In genomic region chr12:26749781-26750180, GRCh38 we compare ENCODE assay signal across 9 cellular contexts.
A peak's percentile ranks its signal among the peaks of the same experiment; 100 is the strongest.
DNase-seq lines count a peak whose midpoint lies in the region; ATAC-seq and TF ChIP-seq lines count a peak whose summit lies in the region.
"Had no signal": no experiment of that assay in that cellular context is flagged by ENCODE, and none has a peak within 500 bp of the region (broad histone marks: within the 10 kb centered on the region; RNA-seq: fewer than 3 reads in every experiment).

No MANE protein-coding gene starts in this region.

- peak overlapping the region; percentile 63 for H3K27ac Mint-ChIP-seq in activated naive CD4-positive, alpha-beta T cell treated with anti-CD3 and anti-CD28 coated beads, Interleukin-2, amount 50 U/mL, for 24 hours
- peak overlapping the region; percentile 71 for H3K27ac Mint-ChIP-seq in stimulated activated memory B cell treated with anti-CD40 and anti-IgM and Interleukin-4, amounts not matched to agents 10 μg/mL and 1 μg/mL and 100 μg/mL, for 72 hours
- H3K27ac Mint-ChIP-seq in GM23338 = no peak overlapping the region

- 0 out of 2 replicates have a peak, but pooled peaks cover 6% of the 10 kb centered on the region for H3K9me2 ChIP-seq in GM23338 (ENCODE audit: insufficient read depth)

- H3K79me2 ChIP-seq in GM23338 (replicated peaks; ENCODE audit: insufficient read depth) = peaks cover 39% of the 10 kb centered on the region

- no peak for DNase-seq in activated naive CD4-positive, alpha-beta T cell (lab: John Stamatoyannopoulos, UW)
- DNase-seq in NCI-H1417 treated with DMSO at 0.1 percent for 48 hours (lab: John Stamatoyannopoulos, UW) (no peak), GM23338 (ENCODE audit: low spot score) (no peak), NCI-H1092 treated with DMSO at 0.1 percent for 48 hours (lab: John Stamatoyannopoulos, UW) (no peak)
- DNase-seq: C1 segment of cervical spinal cord had no signal

- TF ChIP-seq CTCF in GM23338 (conservative IDR thresholded peaks at IDR 0.05; ENCODE audit: low read depth in 2 of 2) = no peak

- no peaks in the 10 kb centered on the region for H3K27me3 Mint-ChIP-seq in activated naive CD4-positive, alpha-beta T cell treated with anti-CD3 and anti-CD28 coated beads, Interleukin-2, amount 50 U/mL, for 24 hours
- H3K27me3 Mint-ChIP-seq in stimulated activated memory B cell treated with anti-CD40 and anti-IgM and Interleukin-4, amounts not matched to agents 10 μg/mL and 1 μg/mL and 100 μg/mL, for 72 hours = no peaks in the 10 kb centered on the region
- H3K27me3 Mint-ChIP-seq in GM23338 (ENCODE audit: insufficient read depth, low read depth, poor library complexity) = peaks cover 7% of the 10 kb centered on the region

- H3K4me1 Mint-ChIP-seq in activated naive CD4-positive, alpha-beta T cell treated with anti-CD3 and anti-CD28 coated beads, Interleukin-2, amount 50 U/mL, for 24 hours = peaks cover 66% of the 10 kb centered on the region
- peaks cover 62% of the 10 kb centered on the region for H3K4me1 Mint-ChIP-seq in stimulated activated memory B cell treated with anti-CD40 and anti-IgM and Interleukin-4, amounts not matched to agents 10 μg/mL and 1 μg/mL and 100 μg/mL, for 72 hours
- H3K4me1 Mint-ChIP-seq in GM23338 = peaks cover 26% of the 10 kb centered on the region

- H3K4me2 ChIP-seq in GM23338 = no peak overlapping the region

- H2AFZ ChIP-seq in GM23338 = no peak overlapping the region

- H3F3A ChIP-seq in GM23338 (replicated peaks; ENCODE audit: low read depth) = no peaks in the 10 kb centered on the region

- H3K4me3 Mint-ChIP-seq in activated naive CD4-positive, alpha-beta T cell treated with anti-CD3 and anti-CD28 coated beads, Interleukin-2, amount 50 U/mL, for 24 hours = no peak overlapping the region
- H3K4me3 Mint-ChIP-seq in stimulated activated memory B cell treated with anti-CD40 and anti-IgM and Interleukin-4, amounts not matched to agents 10 μg/mL and 1 μg/mL and 100 μg/mL, for 72 hours = no peak overlapping the region
- no peak overlapping the region for H3K4me3 Mint-ChIP-seq in GM23338

- peaks cover 28% of the 10 kb centered on the region for H3K4me1 ChIP-seq in GM23338 (ENCODE audit: insufficient read depth)

- H3K36me3 Mint-ChIP-seq in activated naive CD4-positive, alpha-beta T cell treated with anti-CD3 and anti-CD28 coated beads, Interleukin-2, amount 50 U/mL, for 24 hours = peaks cover 11% of the 10 kb centered on the region
- H3K36me3 Mint-ChIP-seq in stimulated activated memory B cell treated with anti-CD40 and anti-IgM and Interleukin-4, amounts not matched to agents 10 μg/mL and 1 μg/mL and 100 μg/mL, for 72 hours = peaks cover 20% of the 10 kb centered on the region
- peaks cover 30% of the 10 kb centered on the region for H3K36me3 Mint-ChIP-seq in GM23338 (ENCODE audit: low read depth)

- H3K27me3 ChIP-seq in GM23338 (ENCODE audit: insufficient read depth) = no peaks in the 10 kb centered on the region

- no peak overlapping the region for H3K27ac ChIP-seq in GM23338 (ENCODE audit: low read depth)

- H3K9me3 Mint-ChIP-seq in activated naive CD4-positive, alpha-beta T cell treated with anti-CD3 and anti-CD28 coated beads, Interleukin-2, amount 50 U/mL, for 24 hours = peaks cover 6% of the 10 kb centered on the region
- H3K9me3 Mint-ChIP-seq in stimulated activated memory B cell treated with anti-CD40 and anti-IgM and Interleukin-4, amounts not matched to agents 10 μg/mL and 1 μg/mL and 100 μg/mL, for 72 hours = no peaks in the 10 kb centered on the region
- peaks cover 11% of the 10 kb centered on the region for H3K9me3 Mint-ChIP-seq in GM23338

- peaks cover 7% of the 10 kb centered on the region; the same call in 1 of the 2 replicates for H4K20me1 ChIP-seq in GM23338 (replicated peaks; ENCODE audit: insufficient read depth)

- no peaks in the 10 kb centered on the region for H3K36me3 ChIP-seq in GM23338 (ENCODE audit: insufficient read depth)

- no peak overlapping the region for H3K4me3 ChIP-seq in GM23338

- ATAC-seq in HG02610 (IDR thresholded peaks at IDR 0.05; ENCODE audit: unreplicated experiment) = peak; percentile 69
- peak; percentile 57 for ATAC-seq in HG03575 (IDR thresholded peaks at IDR 0.05; ENCODE audit: extremely low read depth, insufficient number of reproducible peaks, low FRiP score, unreplicated experiment)
- peak; percentile 89 for ATAC-seq in stimulated activated memory B cell treated with anti-CD40 and anti-IgM and Interleukin-4, amounts not matched to agents 10 μg/mL and 1 μg/mL and 100 μg/mL, for 72 hours
- no peak for ATAC-seq in GM23338

TF ChIP-seq in GM23338, 12 proteins besides CTCF, POLR2A, EP300 and RAD21 (continues in another document):
- TF ChIP-seq CREB1 (CRISPR knock-in tag; IDR thresholded peaks at IDR 0.05; ENCODE audit: low read depth) = no peak
- TF ChIP-seq NANOG (IDR thresholded peaks at IDR 0.05; ENCODE audit: borderline replicate concordance) = no peak
- TF ChIP-seq ETS1 (IDR thresholded peaks at IDR 0.05) = no peak
- no peak for TF ChIP-seq STAT1 (IDR thresholded peaks at IDR 0.05; ENCODE audit: unreplicated experiment)
- no peak for TF ChIP-seq POLR2AphosphoS5 (IDR thresholded peaks at IDR 0.05; ENCODE audit: low read depth)
- no peak for TF ChIP-seq ZNF462 (CRISPR knock-in tag; IDR thresholded peaks at IDR 0.05)
- TF ChIP-seq ZNF331 (CRISPR knock-in tag; IDR thresholded peaks at IDR 0.05; ENCODE audit: low read depth) = no peak
- no peak for TF ChIP-seq ZNF114 (CRISPR knock-in tag; IDR thresholded peaks at IDR 0.05)
- TF ChIP-seq JUNB (IDR thresholded peaks at IDR 0.05; ENCODE audit: unreplicated experiment) = no peak
- no peak for TF ChIP-seq EZH2phosphoT487 (IDR thresholded peaks at IDR 0.05; ENCODE audit: unreplicated experiment)
- no peak for TF ChIP-seq EZH2 (IDR thresholded peaks at IDR 0.05; ENCODE audit: low read depth, unreplicated experiment)
